1 cellular context compared by ENCODE assay signal in the genomic region with DNA sequence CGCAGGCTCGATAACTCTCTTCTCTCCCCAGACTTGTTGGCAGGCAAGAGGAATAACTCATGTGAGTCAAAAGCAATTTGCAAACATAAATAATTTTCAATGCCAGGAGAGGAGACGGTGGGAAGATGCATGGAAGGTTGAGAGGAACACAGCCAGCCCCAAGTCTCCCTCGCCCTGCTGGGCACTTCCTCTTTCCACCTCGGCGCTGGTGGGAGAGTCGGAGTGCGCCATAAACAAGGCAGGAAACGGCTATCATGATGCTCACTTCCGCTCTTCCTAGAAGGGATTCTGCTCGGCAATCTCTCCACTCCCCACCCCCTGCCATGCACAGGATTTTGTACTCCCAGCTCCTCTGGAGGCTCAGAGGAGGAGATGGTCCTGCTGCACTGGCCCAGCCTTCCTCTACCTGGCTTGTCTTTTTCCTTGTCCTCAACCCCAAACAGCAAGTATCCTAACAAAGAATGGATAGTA.
TF ChIP-seq lines count a peak whose summit lies in the region.

No MANE protein-coding gene starts in this region.

TF ChIP-seq in K562, 482 proteins besides CTCF, POLR2A, EP300 and RAD21 (continued from another document and continues in another):
- TF ChIP-seq, protein P1, sequence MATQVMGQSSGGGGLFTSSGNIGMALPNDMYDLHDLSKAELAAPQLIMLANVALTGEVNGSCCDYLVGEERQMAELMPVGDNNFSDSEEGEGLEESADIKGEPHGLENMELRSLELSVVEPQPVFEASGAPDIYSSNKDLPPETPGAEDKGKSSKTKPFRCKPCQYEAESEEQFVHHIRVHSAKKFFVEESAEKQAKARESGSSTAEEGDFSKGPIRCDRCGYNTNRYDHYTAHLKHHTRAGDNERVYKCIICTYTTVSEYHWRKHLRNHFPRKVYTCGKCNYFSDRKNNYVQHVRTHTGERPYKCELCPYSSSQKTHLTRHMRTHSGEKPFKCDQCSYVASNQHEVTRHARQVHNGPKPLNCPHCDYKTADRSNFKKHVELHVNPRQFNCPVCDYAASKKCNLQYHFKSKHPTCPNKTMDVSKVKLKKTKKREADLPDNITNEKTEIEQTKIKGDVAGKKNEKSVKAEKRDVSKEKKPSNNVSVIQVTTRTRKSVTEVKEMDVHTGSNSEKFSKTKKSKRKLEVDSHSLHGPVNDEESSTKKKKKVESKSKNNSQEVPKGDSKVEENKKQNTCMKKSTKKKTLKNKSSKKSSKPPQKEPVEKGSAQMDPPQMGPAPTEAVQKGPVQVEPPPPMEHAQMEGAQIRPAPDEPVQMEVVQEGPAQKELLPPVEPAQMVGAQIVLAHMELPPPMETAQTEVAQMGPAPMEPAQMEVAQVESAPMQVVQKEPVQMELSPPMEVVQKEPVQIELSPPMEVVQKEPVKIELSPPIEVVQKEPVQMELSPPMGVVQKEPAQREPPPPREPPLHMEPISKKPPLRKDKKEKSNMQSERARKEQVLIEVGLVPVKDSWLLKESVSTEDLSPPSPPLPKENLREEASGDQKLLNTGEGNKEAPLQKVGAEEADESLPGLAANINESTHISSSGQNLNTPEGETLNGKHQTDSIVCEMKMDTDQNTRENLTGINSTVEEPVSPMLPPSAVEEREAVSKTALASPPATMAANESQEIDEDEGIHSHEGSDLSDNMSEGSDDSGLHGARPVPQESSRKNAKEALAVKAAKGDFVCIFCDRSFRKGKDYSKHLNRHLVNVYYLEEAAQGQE (CRISPR knock-in tag; IDR thresholded peaks at IDR 0.05; ENCODE audit: low read depth), result no peak
- peak; percentile 61; the same call in 1 of the 2 replicates for TF ChIP-seq DPF2 (IDR thresholded peaks at IDR 0.05)
- TF ChIP-seq, protein P2, sequence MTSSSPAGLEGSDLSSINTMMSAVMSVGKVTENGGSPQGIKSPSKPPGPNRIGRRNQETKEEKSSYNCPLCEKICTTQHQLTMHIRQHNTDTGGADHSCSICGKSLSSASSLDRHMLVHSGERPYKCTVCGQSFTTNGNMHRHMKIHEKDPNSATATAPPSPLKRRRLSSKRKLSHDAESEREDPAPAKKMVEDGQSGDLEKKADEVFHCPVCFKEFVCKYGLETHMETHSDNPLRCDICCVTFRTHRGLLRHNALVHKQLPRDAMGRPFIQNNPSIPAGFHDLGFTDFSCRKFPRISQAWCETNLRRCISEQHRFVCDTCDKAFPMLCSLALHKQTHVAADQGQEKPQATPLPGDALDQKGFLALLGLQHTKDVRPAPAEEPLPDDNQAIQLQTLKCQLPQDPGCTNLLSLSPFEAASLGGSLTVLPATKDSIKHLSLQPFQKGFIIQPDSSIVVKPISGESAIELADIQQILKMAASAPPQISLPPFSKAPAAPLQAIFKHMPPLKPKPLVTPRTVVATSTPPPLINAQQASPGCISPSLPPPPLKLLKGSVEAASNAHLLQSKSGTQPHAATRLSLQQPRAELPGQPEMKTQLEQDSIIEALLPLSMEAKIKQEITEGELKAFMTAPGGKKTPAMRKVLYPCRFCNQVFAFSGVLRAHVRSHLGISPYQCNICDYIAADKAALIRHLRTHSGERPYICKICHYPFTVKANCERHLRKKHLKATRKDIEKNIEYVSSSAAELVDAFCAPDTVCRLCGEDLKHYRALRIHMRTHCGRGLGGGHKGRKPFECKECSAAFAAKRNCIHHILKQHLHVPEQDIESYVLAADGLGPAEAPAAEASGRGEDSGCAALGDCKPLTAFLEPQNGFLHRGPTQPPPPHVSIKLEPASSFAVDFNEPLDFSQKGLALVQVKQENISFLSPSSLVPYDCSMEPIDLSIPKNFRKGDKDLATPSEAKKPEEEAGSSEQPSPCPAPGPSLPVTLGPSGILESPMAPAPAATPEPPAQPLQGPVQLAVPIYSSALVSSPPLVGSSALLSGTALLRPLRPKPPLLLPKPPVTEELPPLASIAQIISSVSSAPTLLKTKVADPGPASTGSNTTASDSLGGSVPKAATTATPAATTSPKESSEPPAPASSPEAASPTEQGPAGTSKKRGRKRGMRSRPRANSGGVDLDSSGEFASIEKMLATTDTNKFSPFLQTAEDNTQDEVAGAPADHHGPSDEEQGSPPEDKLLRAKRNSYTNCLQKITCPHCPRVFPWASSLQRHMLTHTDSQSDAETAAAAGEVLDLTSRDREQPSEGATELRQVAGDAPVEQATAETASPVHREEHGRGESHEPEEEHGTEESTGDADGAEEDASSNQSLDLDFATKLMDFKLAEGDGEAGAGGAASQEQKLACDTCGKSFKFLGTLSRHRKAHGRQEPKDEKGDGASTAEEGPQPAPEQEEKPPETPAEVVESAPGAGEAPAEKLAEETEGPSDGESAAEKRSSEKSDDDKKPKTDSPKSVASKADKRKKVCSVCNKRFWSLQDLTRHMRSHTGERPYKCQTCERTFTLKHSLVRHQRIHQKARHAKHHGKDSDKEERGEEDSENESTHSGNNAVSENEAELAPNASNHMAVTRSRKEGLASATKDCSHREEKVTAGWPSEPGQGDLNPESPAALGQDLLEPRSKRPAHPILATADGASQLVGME (CRISPR knock-in tag; IDR thresholded peaks at IDR 0.05), result peak; percentile 8; the same call in 1 of the 2 replicates
- TF ChIP-seq, protein P3, sequence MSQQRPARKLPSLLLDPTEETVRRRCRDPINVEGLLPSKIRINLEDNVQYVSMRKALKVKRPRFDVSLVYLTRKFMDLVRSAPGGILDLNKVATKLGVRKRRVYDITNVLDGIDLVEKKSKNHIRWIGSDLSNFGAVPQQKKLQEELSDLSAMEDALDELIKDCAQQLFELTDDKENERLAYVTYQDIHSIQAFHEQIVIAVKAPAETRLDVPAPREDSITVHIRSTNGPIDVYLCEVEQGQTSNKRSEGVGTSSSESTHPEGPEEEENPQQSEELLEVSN (IDR thresholded peaks at IDR 0.05; ENCODE audit: borderline replicate concordance in 1 of 2, extremely low read depth in 1 of 2, insufficient read depth in 1 of 2, insufficient read length in 1 of 2, low read depth in 1 of 2, low read length in 1 of 2, poor library complexity in 1 of 2, severe bottlenecking in 1 of 2), result peak; percentile 71 to 78
- TF ChIP-seq HDAC3 (IDR thresholded peaks at IDR 0.05; ENCODE audit: borderline replicate concordance, partially characterized antibody), result peak; percentile 69
- no peak for TF ChIP-seq NR2C1 (IDR thresholded peaks at IDR 0.05)
- 0 out of 2 replicates have a peak, but pooled peaks have one; percentile 23 for TF ChIP-seq NR2C1 (tag; IDR thresholded peaks at IDR 0.05)
- TF ChIP-seq RNF2 (IDR thresholded peaks at IDR 0.05), result peak; percentile 70; the same call in 1 of the 2 replicates
- TF ChIP-seq ZFX (CRISPR knock-in tag; IDR thresholded peaks at IDR 0.05), result peak; percentile 63
- 0 out of 4 replicates have a peak, but pooled peaks have one; percentile 0 to 20 for TF ChIP-seq SIN3A (IDR thresholded peaks at IDR 0.05; ENCODE audit: borderline replicate concordance in 2 of 2, control insufficient read depth in 1 of 2, low read depth in 2 of 2, low read length in 2 of 2)
- peak; percentile 63; the same call in 1 of the 2 replicates for TF ChIP-seq POLR2AphosphoS2 (IDR thresholded peaks at IDR 0.05; ENCODE audit: low read length)
- TF ChIP-seq MYNN (IDR thresholded peaks at IDR 0.05), result peak; percentile 75; the same call in 1 of the 2 replicates
- no peak for TF ChIP-seq MYNN (CRISPR knock-in tag; IDR thresholded peaks at IDR 0.05)
- TF ChIP-seq ZBED1 (IDR thresholded peaks at IDR 0.05), result peak; percentile 65; the same call in 1 of the 2 replicates
- peak; percentile 81; the same call in 1 of the 2 replicates for TF ChIP-seq MYC (IDR thresholded peaks at IDR 0.05; ENCODE audit: low read depth, low read length)
- TF ChIP-seq MYC (CRISPR knock-in tag; IDR thresholded peaks at IDR 0.05; ENCODE audit: borderline replicate concordance, low read depth), result 0 out of 2 replicates have a peak, but pooled peaks have one; percentile 36
- TF ChIP-seq OTX1 (CRISPR knock-in tag; IDR thresholded peaks at IDR 0.05), result 0 out of 2 replicates have a peak, but pooled peaks have one; percentile 33
- TF ChIP-seq EWSR1 (IDR thresholded peaks at IDR 0.05; ENCODE audit: borderline replicate concordance, low read depth, partially characterized antibody), result no peak
- peak; percentile 71; the same call in 1 of the 2 replicates for TF ChIP-seq JUN (IDR thresholded peaks at IDR 0.05; ENCODE audit: borderline replicate concordance, low read depth, low read length)
- no peak for TF ChIP-seq JUN (CRISPR knock-in tag; IDR thresholded peaks at IDR 0.05; ENCODE audit: borderline replicate concordance)
- TF ChIP-seq ATF7 (IDR thresholded peaks at IDR 0.05), result peak; percentile 69
- peak; percentile 84 for TF ChIP-seq POLR2H (tag; IDR thresholded peaks at IDR 0.05; ENCODE audit: low read depth)
- peak; percentile 63; the same call in 1 of the 2 replicates for TF ChIP-seq ELF4 (CRISPR knock-in tag; IDR thresholded peaks at IDR 0.05)
- TF ChIP-seq, protein P4, sequence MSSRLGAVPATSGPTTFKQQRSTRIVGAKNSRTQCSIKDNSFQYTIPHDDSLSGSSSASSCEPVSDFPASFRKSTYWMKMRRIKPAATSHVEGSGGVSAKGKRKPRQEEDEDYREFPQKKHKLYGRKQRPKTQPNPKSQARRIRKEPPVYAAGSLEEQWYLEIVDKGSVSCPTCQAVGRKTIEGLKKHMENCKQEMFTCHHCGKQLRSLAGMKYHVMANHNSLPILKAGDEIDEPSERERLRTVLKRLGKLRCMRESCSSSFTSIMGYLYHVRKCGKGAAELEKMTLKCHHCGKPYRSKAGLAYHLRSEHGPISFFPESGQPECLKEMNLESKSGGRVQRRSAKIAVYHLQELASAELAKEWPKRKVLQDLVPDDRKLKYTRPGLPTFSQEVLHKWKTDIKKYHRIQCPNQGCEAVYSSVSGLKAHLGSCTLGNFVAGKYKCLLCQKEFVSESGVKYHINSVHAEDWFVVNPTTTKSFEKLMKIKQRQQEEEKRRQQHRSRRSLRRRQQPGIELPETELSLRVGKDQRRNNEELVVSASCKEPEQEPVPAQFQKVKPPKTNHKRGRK (tag; IDR thresholded peaks at IDR 0.05), result no peak
- TF ChIP-seq CREM (IDR thresholded peaks at IDR 0.05; ENCODE audit: low read depth), result peak; percentile 73
- TF ChIP-seq GTF2F1 (IDR thresholded peaks at IDR 0.05; ENCODE audit: low read depth, low read length), result no peak
- TF ChIP-seq, protein P5, sequence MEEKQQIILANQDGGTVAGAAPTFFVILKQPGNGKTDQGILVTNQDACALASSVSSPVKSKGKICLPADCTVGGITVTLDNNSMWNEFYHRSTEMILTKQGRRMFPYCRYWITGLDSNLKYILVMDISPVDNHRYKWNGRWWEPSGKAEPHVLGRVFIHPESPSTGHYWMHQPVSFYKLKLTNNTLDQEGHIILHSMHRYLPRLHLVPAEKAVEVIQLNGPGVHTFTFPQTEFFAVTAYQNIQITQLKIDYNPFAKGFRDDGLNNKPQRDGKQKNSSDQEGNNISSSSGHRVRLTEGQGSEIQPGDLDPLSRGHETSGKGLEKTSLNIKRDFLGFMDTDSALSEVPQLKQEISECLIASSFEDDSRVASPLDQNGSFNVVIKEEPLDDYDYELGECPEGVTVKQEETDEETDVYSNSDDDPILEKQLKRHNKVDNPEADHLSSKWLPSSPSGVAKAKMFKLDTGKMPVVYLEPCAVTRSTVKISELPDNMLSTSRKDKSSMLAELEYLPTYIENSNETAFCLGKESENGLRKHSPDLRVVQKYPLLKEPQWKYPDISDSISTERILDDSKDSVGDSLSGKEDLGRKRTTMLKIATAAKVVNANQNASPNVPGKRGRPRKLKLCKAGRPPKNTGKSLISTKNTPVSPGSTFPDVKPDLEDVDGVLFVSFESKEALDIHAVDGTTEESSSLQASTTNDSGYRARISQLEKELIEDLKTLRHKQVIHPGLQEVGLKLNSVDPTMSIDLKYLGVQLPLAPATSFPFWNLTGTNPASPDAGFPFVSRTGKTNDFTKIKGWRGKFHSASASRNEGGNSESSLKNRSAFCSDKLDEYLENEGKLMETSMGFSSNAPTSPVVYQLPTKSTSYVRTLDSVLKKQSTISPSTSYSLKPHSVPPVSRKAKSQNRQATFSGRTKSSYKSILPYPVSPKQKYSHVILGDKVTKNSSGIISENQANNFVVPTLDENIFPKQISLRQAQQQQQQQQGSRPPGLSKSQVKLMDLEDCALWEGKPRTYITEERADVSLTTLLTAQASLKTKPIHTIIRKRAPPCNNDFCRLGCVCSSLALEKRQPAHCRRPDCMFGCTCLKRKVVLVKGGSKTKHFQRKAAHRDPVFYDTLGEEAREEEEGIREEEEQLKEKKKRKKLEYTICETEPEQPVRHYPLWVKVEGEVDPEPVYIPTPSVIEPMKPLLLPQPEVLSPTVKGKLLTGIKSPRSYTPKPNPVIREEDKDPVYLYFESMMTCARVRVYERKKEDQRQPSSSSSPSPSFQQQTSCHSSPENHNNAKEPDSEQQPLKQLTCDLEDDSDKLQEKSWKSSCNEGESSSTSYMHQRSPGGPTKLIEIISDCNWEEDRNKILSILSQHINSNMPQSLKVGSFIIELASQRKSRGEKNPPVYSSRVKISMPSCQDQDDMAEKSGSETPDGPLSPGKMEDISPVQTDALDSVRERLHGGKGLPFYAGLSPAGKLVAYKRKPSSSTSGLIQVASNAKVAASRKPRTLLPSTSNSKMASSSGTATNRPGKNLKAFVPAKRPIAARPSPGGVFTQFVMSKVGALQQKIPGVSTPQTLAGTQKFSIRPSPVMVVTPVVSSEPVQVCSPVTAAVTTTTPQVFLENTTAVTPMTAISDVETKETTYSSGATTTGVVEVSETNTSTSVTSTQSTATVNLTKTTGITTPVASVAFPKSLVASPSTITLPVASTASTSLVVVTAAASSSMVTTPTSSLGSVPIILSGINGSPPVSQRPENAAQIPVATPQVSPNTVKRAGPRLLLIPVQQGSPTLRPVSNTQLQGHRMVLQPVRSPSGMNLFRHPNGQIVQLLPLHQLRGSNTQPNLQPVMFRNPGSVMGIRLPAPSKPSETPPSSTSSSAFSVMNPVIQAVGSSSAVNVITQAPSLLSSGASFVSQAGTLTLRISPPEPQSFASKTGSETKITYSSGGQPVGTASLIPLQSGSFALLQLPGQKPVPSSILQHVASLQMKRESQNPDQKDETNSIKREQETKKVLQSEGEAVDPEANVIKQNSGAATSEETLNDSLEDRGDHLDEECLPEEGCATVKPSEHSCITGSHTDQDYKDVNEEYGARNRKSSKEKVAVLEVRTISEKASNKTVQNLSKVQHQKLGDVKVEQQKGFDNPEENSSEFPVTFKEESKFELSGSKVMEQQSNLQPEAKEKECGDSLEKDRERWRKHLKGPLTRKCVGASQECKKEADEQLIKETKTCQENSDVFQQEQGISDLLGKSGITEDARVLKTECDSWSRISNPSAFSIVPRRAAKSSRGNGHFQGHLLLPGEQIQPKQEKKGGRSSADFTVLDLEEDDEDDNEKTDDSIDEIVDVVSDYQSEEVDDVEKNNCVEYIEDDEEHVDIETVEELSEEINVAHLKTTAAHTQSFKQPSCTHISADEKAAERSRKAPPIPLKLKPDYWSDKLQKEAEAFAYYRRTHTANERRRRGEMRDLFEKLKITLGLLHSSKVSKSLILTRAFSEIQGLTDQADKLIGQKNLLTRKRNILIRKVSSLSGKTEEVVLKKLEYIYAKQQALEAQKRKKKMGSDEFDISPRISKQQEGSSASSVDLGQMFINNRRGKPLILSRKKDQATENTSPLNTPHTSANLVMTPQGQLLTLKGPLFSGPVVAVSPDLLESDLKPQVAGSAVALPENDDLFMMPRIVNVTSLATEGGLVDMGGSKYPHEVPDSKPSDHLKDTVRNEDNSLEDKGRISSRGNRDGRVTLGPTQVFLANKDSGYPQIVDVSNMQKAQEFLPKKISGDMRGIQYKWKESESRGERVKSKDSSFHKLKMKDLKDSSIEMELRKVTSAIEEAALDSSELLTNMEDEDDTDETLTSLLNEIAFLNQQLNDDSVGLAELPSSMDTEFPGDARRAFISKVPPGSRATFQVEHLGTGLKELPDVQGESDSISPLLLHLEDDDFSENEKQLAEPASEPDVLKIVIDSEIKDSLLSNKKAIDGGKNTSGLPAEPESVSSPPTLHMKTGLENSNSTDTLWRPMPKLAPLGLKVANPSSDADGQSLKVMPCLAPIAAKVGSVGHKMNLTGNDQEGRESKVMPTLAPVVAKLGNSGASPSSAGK (IDR thresholded peaks at IDR 0.05), result peak; percentile 44
- peak; percentile 57 for TF ChIP-seq RBBP5 (IDR thresholded peaks at IDR 0.05; ENCODE audit: borderline replicate concordance, insufficient read depth, low read length, poor library complexity, severe bottlenecking)
- TF ChIP-seq ESRRA (IDR thresholded peaks at IDR 0.05; ENCODE audit: borderline replicate concordance, low read depth), result 0 out of 2 replicates have a peak, but pooled peaks have one; percentile 16
- TF ChIP-seq TBL1XR1 (IDR thresholded peaks at IDR 0.05; ENCODE audit: low read length in 2 of 2), result peak in 1 of 2 experiments; percentile 79; a peak in 3 of 4 replicates
